ENCODE assay signal across 18 cellular contexts in the genomic region with DNA sequence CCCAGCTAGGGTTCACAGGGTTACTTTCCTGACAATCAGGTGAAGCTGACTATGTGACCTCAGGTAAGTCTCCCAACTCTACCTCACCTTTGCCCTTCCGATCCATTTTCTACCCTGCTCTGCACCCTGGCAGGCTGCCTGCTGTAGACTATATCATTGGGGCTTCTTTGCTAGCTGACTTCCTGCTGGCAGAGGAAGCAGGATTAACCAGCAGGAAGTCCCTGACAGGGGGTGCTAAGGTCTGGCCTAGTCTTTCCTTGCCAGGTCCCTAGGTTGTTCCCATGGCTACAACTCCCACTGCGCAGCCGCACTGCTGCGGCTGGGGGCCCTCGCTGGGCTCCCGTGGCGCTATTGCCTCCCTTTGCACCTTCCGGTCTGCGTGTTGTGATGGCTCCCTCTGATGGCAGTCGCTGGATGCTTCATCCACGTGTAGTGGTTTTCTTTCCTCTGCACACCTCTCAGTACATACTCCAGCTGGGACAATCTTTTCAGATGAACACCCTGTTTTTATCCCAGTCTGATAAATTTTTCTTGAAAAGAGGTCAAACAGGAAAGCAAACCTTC.
A peak's percentile ranks its signal among the peaks of the same experiment; 100 is the strongest.
DNase-seq lines count a peak whose midpoint lies in the region; ATAC-seq, FAIRE-seq and TF ChIP-seq lines count a peak whose summit lies in the region.
"Had no signal": no experiment of that assay in that cellular context is flagged by ENCODE, and none has a peak within 500 bp of the region (broad histone marks: within the 10 kb centered on the region; RNA-seq: fewer than 3 reads in every experiment).

No MANE protein-coding gene starts in this region.

- peaks cover 8% of the 10 kb centered on the region for H3K4me1 Mint-ChIP-seq in neural crest cell
- H3K4me1 Mint-ChIP-seq in activated T-helper 17 cell treated with anti-CD3 and anti-CD28 coated beads, Interleukin-2, amount 50 U/mL, for 72 hours: no peaks in the 10 kb centered on the region
- H3K4me1 Mint-ChIP-seq: CD14-positive monocyte; naive thymus-derived CD8-positive, alpha-beta T cell had no signal

- no peaks in the 10 kb centered on the region for H3K36me3 Mint-ChIP-seq in neural crest cell (ENCODE audit: low read depth)
- no peaks in the 10 kb centered on the region for H3K36me3 Mint-ChIP-seq in activated T-helper 17 cell treated with anti-CD3 and anti-CD28 coated beads, Interleukin-2, amount 50 U/mL, for 72 hours (ENCODE audit: low read depth)
- H3K36me3 Mint-ChIP-seq: CD14-positive monocyte; naive thymus-derived CD8-positive, alpha-beta T cell had no signal

- no peak overlapping the region for H3K4me3 ChIP-seq in GM06990 (replicated peaks; ENCODE audit: low read depth, low read length)
- H3K4me3 ChIP-seq in coronary artery: no peak overlapping the region
- H3K4me3 ChIP-seq: heart left ventricle had no signal

- DNase-seq in GM06990 (ENCODE audit: extremely low read depth, insufficient read length): peak; percentile 3
- peak; percentile 23 for DNase-seq in NCI-H2171 (lab: John Stamatoyannopoulos, UW)
- peak; percentile 51 for DNase-seq in cerebellum (ENCODE audit: low spot score)
- no peak for DNase-seq in neural crest cell (ENCODE audit: low read depth, low spot score)
- no peak for DNase-seq in frontal cortex (ENCODE audit: low spot score in 2 of 2)
- DNase-seq in coronary artery (ENCODE audit: low spot score): no peak
- DNase-seq: activated effector memory CD4-positive, alpha-beta T cell treated with anti-CD3 and anti-CD28 coated beads, Interleukin-2, amount 50 U/mL, for 16 hours; naive thymus-derived CD8-positive, alpha-beta T cell; NCI-H226 had no signal

- TF ChIP-seq CTCF in GM06990 (IDR thresholded peaks at IDR 0.05; ENCODE audit: insufficient read depth, low read length, poor library complexity, severe bottlenecking) (peak; percentile 15), neural crest cell (conservative IDR thresholded peaks at IDR 0.05) (peak; percentile 24), coronary artery (IDR thresholded peaks at IDR 0.05) (no peak)

- no peaks in the 10 kb centered on the region for H3K27me3 ChIP-seq in GM06990 (replicated peaks; ENCODE audit: control insufficient read depth, insufficient read depth, low read length)

- no peak overlapping the region for H3K4me3 Mint-ChIP-seq in neural crest cell
- no peak overlapping the region for H3K4me3 Mint-ChIP-seq in activated T-helper 17 cell treated with anti-CD3 and anti-CD28 coated beads, Interleukin-2, amount 50 U/mL, for 72 hours
- H3K4me3 Mint-ChIP-seq: CD14-positive monocyte; naive thymus-derived CD8-positive, alpha-beta T cell; T-helper 2 cell treated with Interferon-gamma antibody and Interleukin-4, amounts not matched to agents 5 μg/mL and 100 μg/mL, for 36 hours had no signal

- H3K27me3 Mint-ChIP-seq in neural crest cell (ENCODE audit: low read depth): no peaks in the 10 kb centered on the region
- peaks cover 8% of the 10 kb centered on the region for H3K27me3 Mint-ChIP-seq in activated T-helper 17 cell treated with anti-CD3 and anti-CD28 coated beads, Interleukin-2, amount 50 U/mL, for 72 hours

- no peaks in the 10 kb centered on the region for H3K36me3 ChIP-seq in GM06990 (ENCODE audit: control insufficient read depth, insufficient read depth, low read length)
- H3K36me3 ChIP-seq: heart left ventricle had no signal

- no peak for ATAC-seq in GM19397 (IDR thresholded peaks at IDR 0.05; ENCODE audit: unreplicated experiment)
- no peak for ATAC-seq in activated T-helper 17 cell treated with anti-CD3 and anti-CD28 coated beads, Interleukin-2, amount 50 U/mL, for 72 hours (replicated peaks)
- ATAC-seq: naive thymus-derived CD8-positive, alpha-beta T cell had no signal

- H3K9me3 Mint-ChIP-seq in neural crest cell: no peaks in the 10 kb centered on the region
- no peaks in the 10 kb centered on the region for H3K9me3 Mint-ChIP-seq in activated T-helper 17 cell treated with anti-CD3 and anti-CD28 coated beads, Interleukin-2, amount 50 U/mL, for 72 hours
- H3K9me3 Mint-ChIP-seq: T-helper 2 cell treated with Interferon-gamma antibody and Interleukin-4, amounts not matched to agents 5 μg/mL and 100 μg/mL, for 36 hours had no signal

- no peak overlapping the region for H3K27ac ChIP-seq in coronary artery
- H3K27ac ChIP-seq: heart left ventricle, HL-60 had no signal

- FAIRE-seq in frontal cortex (lab: Jason Lieb, UNC): no peak
- FAIRE-seq: astrocyte, endometrium, GM19239 had no signal

- H3K27ac Mint-ChIP-seq in neural crest cell (ENCODE audit: unreplicated experiment): no peak overlapping the region
- H3K27ac Mint-ChIP-seq in activated T-helper 17 cell treated with anti-CD3 and anti-CD28 coated beads, Interleukin-2, amount 50 U/mL, for 72 hours: no peak overlapping the region
- H3K27ac Mint-ChIP-seq: CD14-positive monocyte; naive thymus-derived CD8-positive, alpha-beta T cell; T-helper 2 cell treated with Interferon-gamma antibody and Interleukin-4, amounts not matched to agents 5 μg/mL and 100 μg/mL, for 36 hours had no signal

Comparison
In these comparisons a context has a peak if more than half of its experiments do, and no peak if none do; other contexts are left out.
1. DNase-seq: peak in GM06990 (single experiment), NCI-H2171 (single experiment) and cerebellum (single experiment); none in neural crest cell (single experiment), frontal cortex (0 of 2) and coronary artery (single experiment).